In genomic region chr6:127967708-127968107, GRCh38 we compare ENCODE assay signal across 22 cellular contexts.
DNase-seq lines count a peak whose midpoint lies in the region; ATAC-seq, FAIRE-seq and TF ChIP-seq lines count a peak whose summit lies in the region.
"Had no signal": no experiment of that assay in that cellular context is flagged by ENCODE, and none has a peak within 500 bp of the region (broad histone marks: within the 10 kb centered on the region; RNA-seq: fewer than 3 reads in every experiment).

No MANE protein-coding gene starts in this region.

- H3K27ac Mint-ChIP-seq in activated T-cell treated with anti-CD3 and anti-CD28 coated beads, Interleukin-2, amount 50 U/mL, for 72 hours, result peak overlapping the region; percentile 39
- no peak overlapping the region for H3K27ac Mint-ChIP-seq in activated T-cell treated with anti-CD3 and anti-CD28 coated beads, Interleukin-2, amount 50 U/mL, for 24 hours
- peak overlapping the region; percentile 80 for H3K27ac Mint-ChIP-seq in activated T-helper 1 cell treated with anti-CD3 and anti-CD28 coated beads, Interleukin-12 subunit alpha, Interleukin-12 subunit beta, Interleukin-2, Interleukin-4 antibody, amounts not matched to agents 30 ng/mL and 10 ng/mL and 1 ng/mL, durations not matched to agents 14 hours and 24 hours and 36 hours

- H3K36me3 Mint-ChIP-seq in activated T-cell treated with anti-CD3 and anti-CD28 coated beads, Interleukin-2, amount 50 U/mL, for 72 hours (ENCODE audit: insufficient read depth in 2 of 2), result peaks cover 0 to 3% of the 10 kb centered on the region in 2 donors
- peaks cover 4% of the 10 kb centered on the region for H3K36me3 Mint-ChIP-seq in activated T-cell treated with anti-CD3 and anti-CD28 coated beads, Interleukin-2, amount 50 U/mL, for 24 hours (ENCODE audit: low read depth)
- H3K36me3 Mint-ChIP-seq in activated T-helper 1 cell treated with anti-CD3 and anti-CD28 coated beads, Interleukin-12 subunit alpha, Interleukin-12 subunit beta, Interleukin-2, Interleukin-4 antibody, amounts not matched to agents 30 ng/mL and 10 ng/mL and 1 ng/mL, durations not matched to agents 14 hours and 24 hours and 36 hours (ENCODE audit: low read depth), result peaks cover 18% of the 10 kb centered on the region

- H3K14ac ChIP-seq in mesenchymal stem cell (ENCODE audit: low read length in 2 of 2), result no peak overlapping the region

- TF ChIP-seq EP300 in HepG2 (IDR thresholded peaks at IDR 0.05; ENCODE audit: low read depth in 2 of 2, low read length in 2 of 2), result no peak
- TF ChIP-seq EP300 in HepG2 (CRISPR knock-in tag; IDR thresholded peaks at IDR 0.05; ENCODE audit: borderline replicate concordance), result no peak

- H4K8ac ChIP-seq in mesenchymal stem cell (ENCODE audit: low read length), result no peak overlapping the region

- H3K9ac ChIP-seq in mesenchymal stem cell (ENCODE audit: low read length) (no peak overlapping the region), HepG2 (ENCODE audit: insufficient read depth, low read depth, low read length) (no peak overlapping the region)

- CTCF ChIA-PET in HepG2 (lab: Yijun Ruan, JAX; ENCODE audit: low intra/inter-chr PET ratio, low total read pairs), result no interaction called here

- in situ Hi-C loops in HepG2 (cut with HindIII; ENCODE audit: extremely low pct_ligation_motif_present, low pct_unique_long_range_greater_than_20kb), result no loop called here

- POLR2A ChIA-PET in HepG2 (lab: Yijun Ruan, JAX), result no interaction called here

- no peak for TF ChIP-seq RAD21 in HepG2 (CRISPR knock-in tag; IDR thresholded peaks at IDR 0.05)

- no peak for FAIRE-seq in HepG2 (lab: Jason Lieb, UNC)
- FAIRE-seq: G401.6 had no signal

- peaks cover 46% of the 10 kb centered on the region for H3K4me1 Mint-ChIP-seq in activated T-cell treated with anti-CD3 and anti-CD28 coated beads, Interleukin-2, amount 50 U/mL, for 72 hours (ENCODE audit: low read depth)
- H3K4me1 Mint-ChIP-seq in activated T-cell treated with anti-CD3 and anti-CD28 coated beads, Interleukin-2, amount 50 U/mL, for 24 hours (ENCODE audit: low read depth), result peaks cover 53% of the 10 kb centered on the region
- H3K4me1 Mint-ChIP-seq in activated T-helper 1 cell treated with anti-CD3 and anti-CD28 coated beads, Interleukin-12 subunit alpha, Interleukin-12 subunit beta, Interleukin-2, Interleukin-4 antibody, amounts not matched to agents 30 ng/mL and 10 ng/mL and 1 ng/mL, durations not matched to agents 14 hours and 24 hours and 36 hours (ENCODE audit: low read depth), result peaks cover 59% of the 10 kb centered on the region

- H3K27me3 ChIP-seq in mesenchymal stem cell (ENCODE audit: control insufficient read depth in 1 of 2, insufficient read depth in 1 of 2, low read length in 2 of 2) (no peaks in the 10 kb centered on the region), HepG2 (ENCODE audit: control insufficient read depth in 1 of 2, insufficient read depth in 2 of 2, low read length in 2 of 2) (no peaks in the 10 kb centered on the region)
- H3K27me3 ChIP-seq: adrenal gland, breast epithelium, left lung, spleen had no signal

- WGBS in mesenchymal stem cell, result no CpG with 5 or more reads among the region's 3 CpGs
- WGBS in HepG2 (ENCODE audit: low lambda C conversion rate), result 98% methylated on average over 3 of the region's 3 CpGs

- DNase-seq in activated T-cell treated with anti-CD3 and anti-CD28 coated beads, Interleukin-2, amount 50 U/mL, for 72 hours, result peak in 1 of 2 donors; percentile 9
- no peak for DNase-seq in activated T-cell treated with anti-CD3 and anti-CD28 coated beads, Interleukin-2, amount 50 U/mL, for 24 hours
- peak; percentile 25 for DNase-seq in activated T-helper 1 cell treated with anti-CD3 and anti-CD28 coated beads, Interleukin-12 subunit alpha, Interleukin-12 subunit beta, Interleukin-2, Interleukin-4 antibody, amounts not matched to agents 30 ng/mL and 10 ng/mL and 1 ng/mL, durations not matched to agents 14 hours and 24 hours and 36 hours (ENCODE audit: low spot score)
- no peak for DNase-seq in mesenchymal stem cell
- DNase-seq in superior temporal gyrus (ENCODE audit: extremely low spot score), result peak; percentile 78
- DNase-seq in HepG2 (ENCODE audit: low spot score), result no peak
- DNase-seq: ACHN; activated T-cell treated with anti-CD3 and anti-CD28 coated beads, Interleukin-2, amount 50 U/mL, for 4 hours; adrenal gland; cortex of kidney; left lung; MM.1S; NCI-H146; NCI-H774; retina; SHP77; spleen; stimulated activated CD4-positive, alpha-beta T cell treated with anti-CD3 and anti-CD28 coated beads, Interleukin-4, amount 100 ng/mL, for 4 hours had no signal

- H3K4me1 ChIP-seq in mesenchymal stem cell (ENCODE audit: control insufficient read depth, insufficient read depth, low read depth, low read length), result no peaks in the 10 kb centered on the region
- no peaks in the 10 kb centered on the region for H3K4me1 ChIP-seq in HepG2 (ENCODE audit: insufficient read depth, low read length)
- H3K4me1 ChIP-seq: adrenal gland, breast epithelium, left lung had no signal

- H3K4me2 ChIP-seq in mesenchymal stem cell (ENCODE audit: low read length, poor library complexity, severe bottlenecking) (no peak overlapping the region), HepG2 (ENCODE audit: low read depth, low read length) (no peak overlapping the region)

- no peaks in the 10 kb centered on the region for H3K9me3 ChIP-seq in mesenchymal stem cell (ENCODE audit: control insufficient read depth, low read length)
- H3K9me3 ChIP-seq in HepG2 (ENCODE audit: low read length), result no peaks in the 10 kb centered on the region
- H3K9me3 ChIP-seq: adrenal gland, breast epithelium, left lung, spleen had no signal

- H3K27ac ChIP-seq in mesenchymal stem cell (ENCODE audit: low read length, poor library complexity, severe bottlenecking) (no peak overlapping the region), HepG2 (ENCODE audit: extremely low read length, insufficient read depth, low read length) (no peak overlapping the region)
- H3K27ac ChIP-seq: adrenal gland, breast epithelium, left lung, spleen had no signal

- H2AFZ ChIP-seq in mesenchymal stem cell (ENCODE audit: low read depth, low read length) (no peak overlapping the region), HepG2 (ENCODE audit: low read length) (no peak overlapping the region)

- TF ChIP-seq CTCF in HepG2 (CRISPR knock-in tag; IDR thresholded peaks at IDR 0.05), result no peak

- H3K23ac ChIP-seq in mesenchymal stem cell (ENCODE audit: low read length in 2 of 2), result no peak overlapping the region

- H3K18ac ChIP-seq in mesenchymal stem cell (ENCODE audit: low read depth in 1 of 2, low read length in 2 of 2), result peak overlapping the region in 1 of 2 experiments; percentile 12

- H2AK5ac ChIP-seq in mesenchymal stem cell (ENCODE audit: low read length, severe bottlenecking), result no peak overlapping the region

- intact Hi-C loops in activated T-helper 1 cell treated with anti-CD3 and anti-CD28 coated beads, Interleukin-12 subunit alpha, Interleukin-12 subunit beta, Interleukin-2, Interleukin-4 antibody, amounts not matched to agents 30 ng/mL and 10 ng/mL and 1 ng/mL, durations not matched to agents 14 hours and 24 hours and 36 hours (cut with micrococcal nuclease), result loop anchor here (1.0 kb wide), 2 partner anchors 16 to 59 kb away; no protein-coding TSS in a partner anchor
- intact Hi-C loops in HepG2 (cut with micrococcal nuclease; ENCODE audit: unreplicated experiment), result no loop called here

- peak overlapping the region; percentile 60 for H2BK15ac ChIP-seq in mesenchymal stem cell (ENCODE audit: low read depth, poor library complexity, severe bottlenecking)

- no peak overlapping the region for H2BK12ac ChIP-seq in mesenchymal stem cell (ENCODE audit: low read length in 2 of 2)

- H4K91ac ChIP-seq in mesenchymal stem cell (ENCODE audit: low read length), result no peak overlapping the region

- H3K36me3 ChIP-seq in mesenchymal stem cell (ENCODE audit: control insufficient read depth in 1 of 2, insufficient read depth in 2 of 2, low read depth in 1 of 2, low read length in 2 of 2), result peaks cover 3 to 16% of the 10 kb centered on the region in 2 experiments
- peaks cover 3 to 17% of the 10 kb centered on the region in 2 experiments; a peak in 4 of 5 replicates for H3K36me3 ChIP-seq in HepG2 (replicated peaks in 1 of 2; ENCODE audit: control insufficient read depth in 1 of 2, insufficient read depth in 2 of 2, low read length in 2 of 2)
- H3K36me3 ChIP-seq: adrenal gland had no signal

- H3K4me3 ChIP-seq in mesenchymal stem cell (ENCODE audit: insufficient read depth in 1 of 2, low read depth in 1 of 2, low read length in 2 of 2), result no peak overlapping the region
- H3K4me3 ChIP-seq in HepG2 (replicated peaks in 1 of 3; ENCODE audit: insufficient read depth in 1 of 3, low read depth in 2 of 3, low read length in 3 of 3), result no peak overlapping the region
- H3K4me3 ChIP-seq: adrenal gland, breast epithelium, left lung, spleen had no signal

- H3K27me3 Mint-ChIP-seq in activated T-cell treated with anti-CD3 and anti-CD28 coated beads, Interleukin-2, amount 50 U/mL, for 72 hours (ENCODE audit: low read depth), result no peaks in the 10 kb centered on the region
- no peaks in the 10 kb centered on the region for H3K27me3 Mint-ChIP-seq in activated T-cell treated with anti-CD3 and anti-CD28 coated beads, Interleukin-2, amount 50 U/mL, for 24 hours
- no peaks in the 10 kb centered on the region for H3K27me3 Mint-ChIP-seq in activated T-helper 1 cell treated with anti-CD3 and anti-CD28 coated beads, Interleukin-12 subunit alpha, Interleukin-12 subunit beta, Interleukin-2, Interleukin-4 antibody, amounts not matched to agents 30 ng/mL and 10 ng/mL and 1 ng/mL, durations not matched to agents 14 hours and 24 hours and 36 hours (ENCODE audit: insufficient read depth)

- peak; percentile 18 to 32 for ATAC-seq in activated T-cell treated with anti-CD3 and anti-CD28 coated beads, Interleukin-2, amount 50 U/mL, for 72 hours (replicated peaks in 1 of 2)
- ATAC-seq in GM18505 (IDR thresholded peaks at IDR 0.05; ENCODE audit: unreplicated experiment), result no peak
- ATAC-seq in HepG2, result no peak
- no peak for ATAC-seq in GM19463 (IDR thresholded peaks at IDR 0.05; ENCODE audit: unreplicated experiment)
- ATAC-seq: activated T-cell treated with anti-CD3 and anti-CD28 coated beads, Interleukin-2, amount 50 U/mL, for 4 hours; left lung had no signal

- peaks cover 0 to under 1% of the 10 kb centered on the region in 2 donors for H3K9me3 Mint-ChIP-seq in activated T-cell treated with anti-CD3 and anti-CD28 coated beads, Interleukin-2, amount 50 U/mL, for 72 hours
- peaks cover 7% of the 10 kb centered on the region for H3K9me3 Mint-ChIP-seq in activated T-cell treated with anti-CD3 and anti-CD28 coated beads, Interleukin-2, amount 50 U/mL, for 24 hours
- peaks cover 27% of the 10 kb centered on the region for H3K9me3 Mint-ChIP-seq in activated T-helper 1 cell treated with anti-CD3 and anti-CD28 coated beads, Interleukin-12 subunit alpha, Interleukin-12 subunit beta, Interleukin-2, Interleukin-4 antibody, amounts not matched to agents 30 ng/mL and 10 ng/mL and 1 ng/mL, durations not matched to agents 14 hours and 24 hours and 36 hours
- H3K9me3 Mint-ChIP-seq: activated T-cell treated with anti-CD3 and anti-CD28 coated beads, Interleukin-2, amount 50 U/mL, for 4 hours had no signal

- no peaks in the 10 kb centered on the region for H3K79me2 ChIP-seq in HepG2 (ENCODE audit: insufficient read depth, low read length)

- H4K20me1 ChIP-seq in HepG2 (ENCODE audit: insufficient read depth, low read length), result no peaks in the 10 kb centered on the region

- BruUV-seq in HepG2 (replicated peaks; lab: Mats Ljungman, UMichigan), result no TSS peak

- H3K4me3 Mint-ChIP-seq in activated T-cell treated with anti-CD3 and anti-CD28 coated beads, Interleukin-2, amount 50 U/mL, for 72 hours, result peak overlapping the region; percentile 4 to 51
- no peak overlapping the region for H3K4me3 Mint-ChIP-seq in activated T-cell treated with anti-CD3 and anti-CD28 coated beads, Interleukin-2, amount 50 U/mL, for 24 hours
- H3K4me3 Mint-ChIP-seq in activated T-helper 1 cell treated with anti-CD3 and anti-CD28 coated beads, Interleukin-12 subunit alpha, Interleukin-12 subunit beta, Interleukin-2, Interleukin-4 antibody, amounts not matched to agents 30 ng/mL and 10 ng/mL and 1 ng/mL, durations not matched to agents 14 hours and 24 hours and 36 hours, result peak overlapping the region; percentile 40
- H3K4me3 Mint-ChIP-seq: activated T-cell treated with anti-CD3 and anti-CD28 coated beads, Interleukin-2, amount 50 U/mL, for 4 hours had no signal

- H2BK5ac ChIP-seq in mesenchymal stem cell (ENCODE audit: low read depth, low read length, poor library complexity, severe bottlenecking), result no peak overlapping the region

- no peak for TF ChIP-seq POLR2A in GM18505 (IDR thresholded peaks at IDR 0.05; ENCODE audit: borderline replicate concordance, extremely low read depth, insufficient read depth, insufficient read length)
- TF ChIP-seq POLR2A in HepG2 (IDR thresholded peaks at IDR 0.05; ENCODE audit: insufficient read depth in 1 of 2, low read depth in 2 of 2, low read length in 2 of 2), result no peak

- no peak overlapping the region for H2BK120ac ChIP-seq in mesenchymal stem cell (ENCODE audit: low read depth, low read length)

- H3K4ac ChIP-seq in mesenchymal stem cell (ENCODE audit: low read depth in 1 of 2, low read length in 2 of 2), result peak overlapping the region in 1 of 2 experiments; percentile 41

- H3K79me1 ChIP-seq in mesenchymal stem cell (replicated peaks; ENCODE audit: low read length, poor library complexity, severe bottlenecking), result no peaks in the 10 kb centered on the region

Comparison
In these comparisons a context has a peak if more than half of its experiments do, and no peak if none do; other contexts are left out.
1. ATAC-seq: peak in activated T-cell treated with anti-CD3 and anti-CD28 coated beads, Interleukin-2, amount 50 U/mL, for 72 hours (2 of 2); none in GM18505 (single experiment), HepG2 (single experiment) and GM19463 (single experiment).
2. DNase-seq: peak in activated T-helper 1 cell treated with anti-CD3 and anti-CD28 coated beads, Interleukin-12 subunit alpha, Interleukin-12 subunit beta, Interleukin-2, Interleukin-4 antibody, amounts not matched to agents 30 ng/mL and 10 ng/mL and 1 ng/mL, durations not matched to agents 14 hours and 24 hours and 36 hours (single experiment) and superior temporal gyrus (single experiment); none in activated T-cell treated with anti-CD3 and anti-CD28 coated beads, Interleukin-2, amount 50 U/mL, for 24 hours (single experiment), mesenchymal stem cell (single experiment) and HepG2 (single experiment).